17 cellular contexts compared by ENCODE assay signal in genomic region chr2:208595386-208596275, GRCh38.
A peak's percentile ranks its signal among the peaks of the same experiment; 100 is the strongest.
DNase-seq lines count a peak whose midpoint lies in the region; ATAC-seq and TF ChIP-seq lines count a peak whose summit lies in the region.
"Had no signal": no experiment of that assay in that cellular context is flagged by ENCODE, and none has a peak within 500 bp of the region (broad histone marks: within the 10 kb centered on the region; RNA-seq: fewer than 3 reads in every experiment).

No MANE protein-coding gene starts in this region.

- peaks cover 28% of the 10 kb centered on the region for H3K9me3 Mint-ChIP-seq in mesothelial cell of epicardium
- H3K9me3 Mint-ChIP-seq: activated T-helper 1 cell treated with anti-CD3 and anti-CD28 coated beads, Interleukin-12 subunit alpha, Interleukin-12 subunit beta, Interleukin-2, Interleukin-4 antibody, amounts not matched to agents 30 ng/mL and 10 ng/mL and 1 ng/mL, durations not matched to agents 14 hours and 24 hours and 36 hours had no signal

- no peaks in the 10 kb centered on the region for H3K36me3 Mint-ChIP-seq in mesothelial cell of epicardium

- H3K36me3 ChIP-seq in HEK293 (ENCODE audit: control insufficient read depth in 2 of 2, insufficient read depth in 1 of 2, low read length in 2 of 2), result no peaks in the 10 kb centered on the region
- H3K36me3 ChIP-seq: stomach had no signal

- H3K4me3 ChIP-seq in HEK293 (ENCODE audit: low read depth, low read length), result no peak overlapping the region
- no peak overlapping the region for H3K4me3 ChIP-seq in fibroblast of mammary gland (ENCODE audit: control insufficient read depth, low read depth, low read length)
- H3K4me3 ChIP-seq: stomach had no signal

- H3K27ac Mint-ChIP-seq in mesothelial cell of epicardium, result no peak overlapping the region
- H3K27ac Mint-ChIP-seq: activated T-helper 1 cell treated with anti-CD3 and anti-CD28 coated beads, Interleukin-12 subunit alpha, Interleukin-12 subunit beta, Interleukin-2, Interleukin-4 antibody, amounts not matched to agents 30 ng/mL and 10 ng/mL and 1 ng/mL, durations not matched to agents 14 hours and 24 hours and 36 hours; effector memory CD8-positive, alpha-beta T cell; nephron progenitor cell had no signal

- no peaks in the 10 kb centered on the region for H3K4me1 Mint-ChIP-seq in mesothelial cell of epicardium
- H3K4me1 Mint-ChIP-seq: nephron progenitor cell had no signal

- no peak for ATAC-seq in GM19463 (IDR thresholded peaks at IDR 0.05; ENCODE audit: unreplicated experiment)
- ATAC-seq: effector memory CD8-positive, alpha-beta T cell; Panc1 had no signal

- POLR2A ChIA-PET in HEK293 (lab: Yijun Ruan, JAX), result no interaction called here

- H3K4me3 Mint-ChIP-seq in mesothelial cell of epicardium, result no peak overlapping the region
- H3K4me3 Mint-ChIP-seq: activated T-helper 1 cell treated with anti-CD3 and anti-CD28 coated beads, Interleukin-12 subunit alpha, Interleukin-12 subunit beta, Interleukin-2, Interleukin-4 antibody, amounts not matched to agents 30 ng/mL and 10 ng/mL and 1 ng/mL, durations not matched to agents 14 hours and 24 hours and 36 hours; effector memory CD8-positive, alpha-beta T cell; nephron progenitor cell had no signal

- no peak overlapping the region for H3K27ac ChIP-seq in HEK293 (ENCODE audit: extremely low read depth, low read depth, low read length)
- H3K27ac ChIP-seq: stomach had no signal

- in situ Hi-C loops in Caki2 (cut with HindIII; ENCODE audit: low pct_unique_long_range_greater_than_20kb, low sequenced_read_pairs), result no loop called here

- peak; percentile 81 for DNase-seq in Caki2 (ENCODE audit: low read depth)
- DNase-seq in RKO (ENCODE audit: low spot score), result peak; percentile 41
- DNase-seq in fibroblast of mammary gland (ENCODE audit: low read depth), result peak; percentile 1
- no peak for DNase-seq in NCI-H1694 treated with DMSO at 0.1 percent for 48 hours (lab: John Stamatoyannopoulos, UW)
- no peak for DNase-seq in mesothelial cell of epicardium (ENCODE audit: low spot score in 2 of 2, unreplicated experiment in 2 of 2)
- DNase-seq in GDM1 (lab: John Stamatoyannopoulos, UW), result no peak
- DNase-seq: effector memory CD8-positive, alpha-beta T cell; EL; IMR-90; NCI-H1930; nephron progenitor cell; stomach; T-helper 2 cell had no signal

- H3K27me3 Mint-ChIP-seq in mesothelial cell of epicardium (ENCODE audit: low read depth), result no peaks in the 10 kb centered on the region
- H3K27me3 Mint-ChIP-seq: effector memory CD8-positive, alpha-beta T cell had no signal

- no peak for TF ChIP-seq CTCF in HEK293 (tag by site-specific recombination; IDR thresholded peaks at IDR 0.05)
- TF ChIP-seq CTCF in fibroblast of mammary gland (conservative IDR thresholded peaks at IDR 0.05; ENCODE audit: control insufficient read depth, insufficient read depth, low read depth, low read length), result no peak
- no peak for TF ChIP-seq CTCF in mesothelial cell of epicardium (IDR thresholded peaks at IDR 0.05; ENCODE audit: unreplicated experiment)

- H3K4me1 ChIP-seq in HEK293 (ENCODE audit: control insufficient read depth, insufficient read depth, low read length), result no peaks in the 10 kb centered on the region
- H3K4me1 ChIP-seq: stomach had no signal

- CTCF ChIA-PET in HEK293 (lab: Yijun Ruan, JAX), result no interaction called here

- no peaks in the 10 kb centered on the region for H3K9me3 ChIP-seq in HEK293 (ENCODE audit: control insufficient read depth, insufficient read depth, low read depth, low read length)

TF ChIP-seq in HEK293, 187 proteins besides CTCF, POLR2A, EP300 and RAD21:
- TF ChIP-seq ZBTB17 (tag by site-specific recombination; IDR thresholded peaks at IDR 0.05) (no peak), TRIM28 (IDR thresholded peaks at IDR 0.05; ENCODE audit: borderline replicate concordance, low read length) (peak; percentile 98), ZNF146 (tag by site-specific recombination; IDR thresholded peaks at IDR 0.05) (no peak), ZBTB1 (tag by site-specific recombination; IDR thresholded peaks at IDR 0.05) (no peak), OSR2 (tag by site-specific recombination; IDR thresholded peaks at IDR 0.05) (0 out of 2 replicates have a peak, but pooled peaks have one; percentile 24), SETDB1 (IDR thresholded peaks at IDR 0.05; ENCODE audit: insufficient read length, low read length) (peak; percentile 93), YY1 (tag by site-specific recombination; IDR thresholded peaks at IDR 0.05) (no peak), MZF1 (tag by site-specific recombination; IDR thresholded peaks at IDR 0.05; ENCODE audit: borderline replicate concordance) (no peak), ZNF776 (tag by site-specific recombination; IDR thresholded peaks at IDR 0.05; ENCODE audit: borderline replicate concordance) (no peak)

Comparison
In these comparisons a context has a peak if more than half of its experiments do, and no peak if none do; other contexts are left out.
1. DNase-seq: peak in Caki2 (single experiment), RKO (single experiment) and fibroblast of mammary gland (single experiment); none in NCI-H1694 treated with DMSO at 0.1 percent for 48 hours (single experiment), mesothelial cell of epicardium (0 of 2) and GDM1 (single experiment).